Comparison of ENCODE assay signal across 8 cellular contexts in genomic region chr12:11730299-11731041, GRCh38.
DNase-seq lines count a peak whose midpoint lies in the region; ATAC-seq and TF ChIP-seq lines count a peak whose summit lies in the region.

No MANE protein-coding gene starts in this region.

- H3K79me2 ChIP-seq in smooth muscle cell (ENCODE audit: low read depth): peaks cover 93% of the 10 kb centered on the region

- H3K27me3 ChIP-seq in brain microvascular endothelial cell (replicated peaks) (no peaks in the 10 kb centered on the region), smooth muscle cell (ENCODE audit: low read depth) (no peaks in the 10 kb centered on the region), BE2C (no peaks in the 10 kb centered on the region), tibial nerve (no peaks in the 10 kb centered on the region)

- in situ Hi-C loops in brain microvascular endothelial cell (cut with HindIII; ENCODE audit: low pct_ligation_motif_present, low sequenced_read_pairs): no loop called here

- H3K27ac ChIP-seq in brain microvascular endothelial cell: peak overlapping the region; percentile 57
- H3K27ac ChIP-seq in smooth muscle cell (ENCODE audit: low read depth): peak overlapping the region; percentile 64
- H3K27ac ChIP-seq in tibial nerve: peak overlapping the region in 1 of 4 donors; percentile 57

- DNase-seq in SIG-M5 treated with dmso at 0.1 percent for 504 hours (lab: John Stamatoyannopoulos, UW; ENCODE audit: unreplicated experiment): peak; percentile 65
- DNase-seq in SIG-M5 (lab: John Stamatoyannopoulos, UW): no peak
- no peak for DNase-seq in brain microvascular endothelial cell
- no peak for DNase-seq in smooth muscle cell (lab: John Stamatoyannopoulos, UW; ENCODE audit: unreplicated experiment)
- no peak for DNase-seq in BE2C
- DNase-seq in tibial nerve (ENCODE audit: low spot score in 2 of 2): no peak

- no peaks in the 10 kb centered on the region for H3F3A ChIP-seq in smooth muscle cell (ENCODE audit: low read depth)

- H4K20me1 ChIP-seq in smooth muscle cell (ENCODE audit: low read depth): peaks cover 9% of the 10 kb centered on the region

- ATAC-seq in HG03378 (IDR thresholded peaks at IDR 0.05; ENCODE audit: unreplicated experiment) (peak; percentile 29), HG03039 (IDR thresholded peaks at IDR 0.05; ENCODE audit: unreplicated experiment) (no peak)

- peak overlapping the region; percentile 40 for H3K9ac ChIP-seq in smooth muscle cell (ENCODE audit: low read depth)

- no peak for TF ChIP-seq CTCF in brain microvascular endothelial cell (IDR thresholded peaks at IDR 0.05; ENCODE audit: low read depth, low read length, missing control alignments)
- no peak for TF ChIP-seq CTCF in smooth muscle cell (IDR thresholded peaks at IDR 0.05; ENCODE audit: borderline replicate concordance, insufficient read depth, poor library complexity, severe bottlenecking)
- TF ChIP-seq CTCF in BE2C (IDR thresholded peaks at IDR 0.05; ENCODE audit: low read depth, low read length): no peak
- no peak for TF ChIP-seq CTCF in tibial nerve (IDR thresholded peaks at IDR 0.05)

- TF ChIP-seq EP300 in tibial nerve (IDR thresholded peaks at IDR 0.05): no peak

- WGBS in smooth muscle cell (ENCODE audit: low lambda C conversion rate): 91% methylated on average over 8 of the region's 8 CpGs
- 91 to 92% methylated on average over 8 of the region's 8 CpGs for WGBS in tibial nerve, 2 donors

- H3K9me3 ChIP-seq in smooth muscle cell (replicated peaks; ENCODE audit: low read depth) (no peaks in the 10 kb centered on the region), BE2C (no peaks in the 10 kb centered on the region), tibial nerve (no peaks in the 10 kb centered on the region)

- H3K36me3 ChIP-seq in brain microvascular endothelial cell (replicated peaks) (no peaks in the 10 kb centered on the region), smooth muscle cell (ENCODE audit: low read depth) (no peaks in the 10 kb centered on the region), BE2C (no peaks in the 10 kb centered on the region), tibial nerve (peaks cover 0 to 5% (median 0%) of the 10 kb centered on the region in 3 donors)

- H3K4me3 ChIP-seq in brain microvascular endothelial cell (ENCODE audit: low read depth, low read length): no peak overlapping the region
- H3K4me3 ChIP-seq in smooth muscle cell: no peak overlapping the region
- no peak overlapping the region for H3K4me3 ChIP-seq in BE2C (ENCODE audit: low read depth, low read length)
- no peak overlapping the region for H3K4me3 ChIP-seq in tibial nerve

- no peak for TF ChIP-seq POLR2A in tibial nerve (IDR thresholded peaks at IDR 0.05)

- no peak overlapping the region for H2AFZ ChIP-seq in smooth muscle cell (ENCODE audit: low read depth)

- peaks cover 9% of the 10 kb centered on the region for H3K4me1 ChIP-seq in smooth muscle cell (ENCODE audit: low read depth)
- H3K4me1 ChIP-seq in BE2C: no peaks in the 10 kb centered on the region
- peaks cover 0 to 43% (median 14%) of the 10 kb centered on the region in 4 donors for H3K4me1 ChIP-seq in tibial nerve

- H3K4me2 ChIP-seq in smooth muscle cell: peak overlapping the region; percentile 27
